In genomic region chr11:65711785-65712632, GRCh38 we compare ENCODE assay signal across 8 cellular contexts. TPM values are rescaled to one million over a fixed set of nuclear protein-coding genes. Genes with fewer than 3 reads are reported as not detected.
DNase-seq lines count a peak whose midpoint lies in the region; ATAC-seq and TF ChIP-seq lines count a peak whose summit lies in the region.

KAT5 (plus strand) TSS chr11:65712252; CDS start chr11:65712268, 16 bp downstream.

- TF ChIP-seq CTCF in GM12875 (IDR thresholded peaks at IDR 0.05; ENCODE audit: borderline replicate concordance, insufficient read depth, low read depth, low read length) (peak; percentile 98), adrenal gland (IDR thresholded peaks at IDR 0.05) (peak; percentile 93 to 100 (median 100)), upper lobe of right lung (IDR thresholded peaks at IDR 0.05) (peak; percentile 96)

- no peaks in the 10 kb centered on the region for H3K27me3 Mint-ChIP-seq in T-cell

- CTCF ChIA-PET in T-cell (lab: Charles Lee) = interaction anchor here (0.6 to 2.3 kb wide), 21 partner anchors 8 to 926 kb away, joined by 3 to 20 read pairs (median 5); partner anchors contain the start of genes AP5B1 (in 1 of the 2), BANF1 (in 1 of the 2), CCDC85B (in 1 of the 2) and EIF1AD (in 1 of the 2)

- peaks cover 0 to 39% of the 10 kb centered on the region in 2 donors for H3K36me3 ChIP-seq in adrenal gland (replicated peaks in 1 of 2)
- H3K36me3 ChIP-seq in upper lobe of right lung = peaks cover 43% of the 10 kb centered on the region

- ATAC-seq in HG02840 (IDR thresholded peaks at IDR 0.05; ENCODE audit: low FRiP score, unreplicated experiment) (peak; percentile 87), T-cell (replicated peaks in 1 of 4) (peak; percentile 87 to 88 (median 88)), left cardiac atrium (peak; percentile 93 to 94), upper lobe of right lung (peak; percentile 91)

- POLR2A ChIA-PET in T-cell (lab: Charles Lee) = interaction anchor here in 1 of 2 donors (0.5 to 0.6 kb wide), 2 partner anchors 466 to 1630 kb away, joined by 3 read pairs; no protein-coding TSS in a partner anchor

- H3K4me3 Mint-ChIP-seq in T-cell = peak within 1 kb of the TSS; percentile 88 to 92 (median 91)

- H3K9me3 Mint-ChIP-seq in T-cell = no peaks in the 10 kb centered on the region

- H3K9me3 ChIP-seq in adrenal gland (replicated peaks in 1 of 3) (no peaks in the 10 kb centered on the region), upper lobe of right lung (no peaks in the 10 kb centered on the region)

- peaks cover 26% of the 10 kb centered on the region for H3K36me3 Mint-ChIP-seq in T-cell

- peak within 1 kb of the TSS; percentile 86 to 99 (median 99) for H3K27ac ChIP-seq in adrenal gland
- H3K27ac ChIP-seq in upper lobe of right lung = peak within 1 kb of the TSS; percentile 98

- 0 to 1% (median 1%) methylated on average over 31 to 65 of the region's 65 CpGs for WGBS in adrenal gland, 4 donors

- H3K27ac Mint-ChIP-seq in T-cell = peak within 1 kb of the TSS; percentile 98 to 99

- no peaks in the 10 kb centered on the region for H3K27me3 ChIP-seq in adrenal gland
- H3K27me3 ChIP-seq in upper lobe of right lung = no peaks in the 10 kb centered on the region

- H3K4me1 Mint-ChIP-seq in T-cell = peaks cover 25 to 27% (median 26%) of the 10 kb centered on the region in 3 donors

- peak within 1 kb of the TSS; percentile 67 for H3K4me3 ChIP-seq in GM12875 (ENCODE audit: low read depth, low read length)
- H3K4me3 ChIP-seq in adrenal gland = peak within 1 kb of the TSS; percentile 21 to 66 (median 54)
- peak within 1 kb of the TSS; percentile 65 for H3K4me3 ChIP-seq in upper lobe of right lung

- peak; percentile 81 to 87 for TF ChIP-seq POLR2A in adrenal gland (IDR thresholded peaks at IDR 0.05)

- H3K4me1 ChIP-seq in adrenal gland (replicated peaks in 1 of 2) (peaks cover 7 to 15% of the 10 kb centered on the region in 2 donors), upper lobe of right lung (peaks cover 10% of the 10 kb centered on the region)

- peak; percentile 87 for DNase-seq in NCI-H1436 treated with DMSO at 0.1 percent for 48 hours (lab: John Stamatoyannopoulos, UW)
- peak; percentile 96 to 99 (median 97) for DNase-seq in T-cell
- peak; percentile 98 to 100 (median 99) for DNase-seq in adrenal gland
- peak; percentile 98 for DNase-seq in left cardiac atrium
- DNase-seq in posterior vena cava (ENCODE audit: low spot score) = peak; percentile 99
- DNase-seq in upper lobe of right lung = peak; percentile 99

- intact Hi-C loops in adrenal gland (cut with DNase I) = loop anchor here in 1 of 2 donors (5.0 kb wide), 1 partner anchor 70 kb away; the partner anchor contains the start of gene AP5B1
- intact Hi-C loops in left cardiac atrium (cut with DNase I) = loop anchor here (2.0 to 10.0 kb wide), 4 partner anchors 50 to 105 kb away; partner anchors contain the start of genes PCNX3 (in 1 of the 2) and RELA (in 1 of the 2)
- intact Hi-C loops in posterior vena cava (cut with DNase I) = no loop called here
- intact Hi-C loops in upper lobe of right lung (cut with DNase I) = loop anchor here (10.0 kb wide), 1 partner anchor 103 kb away; no protein-coding TSS in a partner anchor

RNA-seq across cellular contexts. Expression of gene KAT5, which starts in this region (rescaled TPM):
- total RNA-seq in T-cell (100 to 1,000 TPM in 4 of 5 donors, 10 to 100 TPM in 1; 99.9 to 111 (median 104) TPM), adrenal gland (10 to 100 TPM; 55.9 to 89.6 (median 66.8) TPM), left cardiac atrium (10 to 100 TPM; 46.6 to 47.3 TPM), posterior vena cava (10 to 100 TPM; 62.3 to 65.0 TPM), upper lobe of right lung (77.5 TPM)
- polyA plus RNA-seq in adrenal gland = 100 to 1,000 TPM in 2 of 3 donors, 10 to 100 TPM in 1; 52.0 to 199 (median 107) TPM

Comparison
In these comparisons a context has a peak if more than half of its experiments do, and no peak if none do; other contexts are left out.
1. Peak in every context shown above with its lines: DNase-seq, ATAC-seq, H3K4me3 ChIP-seq and H3K27ac ChIP-seq.
2. intact Hi-C loops: an anchor here in left cardiac atrium (2.0 to 10.0 kb wide) and upper lobe of right lung (10.0 kb wide); none called in posterior vena cava.